ENCODE assay signal across 8 cellular contexts in the genomic region with DNA sequence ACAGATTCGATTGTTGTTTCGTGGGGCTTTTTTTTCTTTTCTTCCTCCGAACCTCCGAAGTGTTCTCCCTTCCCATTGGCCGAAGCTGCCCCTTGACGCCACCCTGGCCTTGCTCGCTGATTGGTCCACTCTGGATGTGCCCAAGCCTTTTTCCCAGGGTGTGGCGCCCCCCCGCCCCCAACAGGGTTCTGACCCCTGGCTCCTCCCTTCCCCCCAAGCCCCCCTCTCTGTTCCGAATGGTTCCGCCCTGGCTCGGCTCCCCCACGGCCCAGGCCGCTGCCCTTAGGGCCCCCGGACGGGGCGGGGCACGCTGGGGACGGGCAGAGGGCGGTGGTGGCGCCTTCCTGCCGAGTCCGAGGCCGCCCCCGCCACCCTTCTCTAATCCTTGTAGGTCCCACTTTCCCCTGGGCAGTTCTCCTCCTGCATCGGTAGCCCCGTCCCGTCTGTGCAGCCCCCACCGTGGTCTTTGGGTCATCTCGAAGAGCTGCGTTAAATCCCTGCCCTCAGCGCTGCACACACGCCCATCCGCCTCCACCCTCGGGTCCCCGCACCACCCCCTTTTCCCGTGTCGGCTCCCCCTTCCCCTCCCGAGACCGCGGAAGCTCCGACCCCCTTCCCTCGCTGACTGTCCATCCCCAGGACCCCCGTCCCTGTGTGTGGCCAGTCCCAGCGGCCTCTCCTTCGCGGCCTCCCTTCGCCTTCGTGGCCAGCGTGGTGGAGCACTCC. TPM values are rescaled to one million over a fixed set of nuclear protein-coding genes. Genes with fewer than 3 reads are reported as not detected.
DNase-seq lines count a peak whose midpoint lies in the region; ATAC-seq and TF ChIP-seq lines count a peak whose summit lies in the region.

No MANE protein-coding gene starts in this region.

- 4% methylated on average over 50 of the region's 50 CpGs for WGBS in liver

- peaks cover 15% of the 10 kb centered on the region for H3K27me3 Mint-ChIP-seq in activated CD4-positive, alpha-beta T cell treated with anti-CD3 and anti-CD28 coated beads, Interleukin-2, amount 10 ng/mL, durations not matched to agents 24 days and 14 days

- no peak for TF ChIP-seq RAD21 in liver (IDR thresholded peaks at IDR 0.05)

- H3K36me3 ChIP-seq in ACC112 (ENCODE audit: insufficient read depth, low read length) (no peaks in the 10 kb centered on the region), liver (ENCODE audit: control insufficient read depth in 4 of 4, insufficient read depth in 3 of 4, low read depth in 1 of 4, low read length in 3 of 4) (peaks cover 0 to 11% (median 0%) of the 10 kb centered on the region in 4 donors)

- H3K4me3 ChIP-seq in ACC112 (ENCODE audit: low read depth, low read length): peak overlapping the region; percentile 83
- peak overlapping the region; percentile 29 to 71 (median 56) for H3K4me3 ChIP-seq in dorsolateral prefrontal cortex
- H3K4me3 ChIP-seq in liver (ENCODE audit: low read depth in 1 of 3, low read length in 3 of 3): peak overlapping the region in 2 of 3 donors; percentile 49 to 64

- H3K9me3 Mint-ChIP-seq in activated CD4-positive, alpha-beta T cell treated with anti-CD3 and anti-CD28 coated beads, Interleukin-2, amount 10 ng/mL, durations not matched to agents 24 days and 14 days: no peaks in the 10 kb centered on the region

- H3K9ac ChIP-seq in liver (ENCODE audit: low read depth in 1 of 2, low read length in 2 of 2): peak overlapping the region in 1 of 2 donors; percentile 13

- H3K36me3 Mint-ChIP-seq in activated CD4-positive, alpha-beta T cell treated with anti-CD3 and anti-CD28 coated beads, Interleukin-2, amount 10 ng/mL, durations not matched to agents 24 days and 14 days (ENCODE audit: low read depth): peaks cover 13% of the 10 kb centered on the region

- peak overlapping the region; percentile 79 for H3K4me3 Mint-ChIP-seq in activated CD4-positive, alpha-beta T cell treated with anti-CD3 and anti-CD28 coated beads, Interleukin-2, amount 10 ng/mL, durations not matched to agents 24 days and 14 days

- intact Hi-C loops in activated CD4-positive, alpha-beta T cell treated with anti-CD3 and anti-CD28 coated beads, Interleukin-2, amount 10 ng/mL, durations not matched to agents 24 days and 14 days (cut with micrococcal nuclease): loop anchor here (1.0 to 2.0 kb wide), 3 partner anchors 21 to 129 kb away; partner anchors contain the start of gene BCORL1
- intact Hi-C loops in dorsolateral prefrontal cortex (cut with DNase I): loop anchor here (1.0 to 2.0 kb wide), 2 partner anchors 51 kb away; partner anchors contain the start of gene BCORL1 (in 2 of the 2)

- no peaks in the 10 kb centered on the region for H3K4me1 ChIP-seq in ACC112 (ENCODE audit: control insufficient read depth, insufficient read depth, low read length, unreplicated experiment)
- H3K4me1 ChIP-seq in liver (ENCODE audit: control insufficient read depth in 4 of 4, insufficient read depth in 4 of 4, low read length in 3 of 4): peaks cover 0 to 5% (median 1%) of the 10 kb centered on the region in 4 donors

- H3K27ac ChIP-seq in ACC112 (ENCODE audit: low read depth, low read length) (peak overlapping the region; percentile 56), dorsolateral prefrontal cortex (peak overlapping the region in 58 of 59 donors; percentile 32 to 92 (median 86)), liver (ENCODE audit: low read depth in 1 of 2, low read length in 2 of 2) (peak overlapping the region; percentile 66 to 82)

- no peaks in the 10 kb centered on the region; the same call in 1 of the 2 replicates for H3K27me3 ChIP-seq in ACC112 (ENCODE audit: insufficient read depth, low read length)
- peaks cover 0 to 39% (median 0%) of the 10 kb centered on the region in 45 donors for H3K27me3 ChIP-seq in dorsolateral prefrontal cortex
- no peaks in the 10 kb centered on the region for H3K27me3 ChIP-seq in liver (ENCODE audit: control insufficient read depth in 4 of 4, insufficient read depth in 4 of 4, low read length in 3 of 4)

- H2AFZ ChIP-seq in ACC112 (ENCODE audit: low read length, unreplicated experiment): peak overlapping the region; percentile 29

- no peaks in the 10 kb centered on the region for H3K9me3 ChIP-seq in liver (ENCODE audit: control insufficient read depth in 4 of 4, low read length in 3 of 4)

- ATAC-seq in GM18508 (IDR thresholded peaks at IDR 0.05; ENCODE audit: insufficient read depth, unreplicated experiment): peak; percentile 63
- ATAC-seq in HG03025 (IDR thresholded peaks at IDR 0.05; ENCODE audit: low FRiP score, unreplicated experiment): peak; percentile 58

- TF ChIP-seq CTCF in dorsolateral prefrontal cortex (IDR thresholded peaks at IDR 0.05 in 54 of 56, conservative IDR thresholded peaks at IDR 0.05 in 2 of 56; ENCODE audit: low read depth in 1 of 56, partially characterized antibody in 56 of 56): no peak
- TF ChIP-seq CTCF in liver (IDR thresholded peaks at IDR 0.05; ENCODE audit: low read depth, low read length, missing input control): no peak

- H3K4me1 Mint-ChIP-seq in activated CD4-positive, alpha-beta T cell treated with anti-CD3 and anti-CD28 coated beads, Interleukin-2, amount 10 ng/mL, durations not matched to agents 24 days and 14 days: peaks cover 4% of the 10 kb centered on the region

- peak overlapping the region; percentile 71 for H3K27ac Mint-ChIP-seq in activated CD4-positive, alpha-beta T cell treated with anti-CD3 and anti-CD28 coated beads, Interleukin-2, amount 10 ng/mL, durations not matched to agents 24 days and 14 days

- no peaks in the 10 kb centered on the region for H3K79me2 ChIP-seq in ACC112 (ENCODE audit: control insufficient read depth, insufficient read depth, low read length, unreplicated experiment)

- DNase-seq in NCI-H2171 (lab: John Stamatoyannopoulos, UW) (peak; percentile 70), dorsolateral prefrontal cortex (peak; percentile 85 to 92 (median 89))
- DNase-seq in activated CD4-positive, alpha-beta T cell treated with anti-CD3 and anti-CD28 coated beads, Interleukin-2, amount 10 ng/mL, durations not matched to agents 24 days and 14 days: peak; percentile 90
- DNase-seq in stimulated activated CD4-positive, alpha-beta T cell treated with anti-CD3 and anti-CD28 coated beads, Interleukin-2, amount 100 ng/mL, for 48 hours: peak; percentile 34 to 47

TF ChIP-seq in liver, 16 proteins besides CTCF, POLR2A, EP300 and RAD21:
- TF ChIP-seq EGR1 (IDR thresholded peaks at IDR 0.05; ENCODE audit: low read depth in 2 of 2) (no peak), HNF4G (IDR thresholded peaks at IDR 0.05) (no peak), TAF1 (conservative IDR thresholded peaks at IDR 0.05) (no peak), SP1 (IDR thresholded peaks at IDR 0.05) (no peak), JUND (IDR thresholded peaks at IDR 0.05) (no peak), RXRA (IDR thresholded peaks at IDR 0.05) (no peak)

RNA-seq across cellular contexts. Expression of gene UTP14A, which starts 25.6 kb away (rescaled TPM):
- total RNA-seq in activated CD4-positive, alpha-beta T cell treated with anti-CD3 and anti-CD28 coated beads, Interleukin-2, amount 10 ng/mL, durations not matched to agents 24 days and 14 days: 57.9 and 58.1 TPM in 2 replicates
- total RNA-seq in dorsolateral prefrontal cortex: 10 to 100 TPM in 102 of 120 experiments, 1 to 10 TPM in 18; 4.0 to 17.6 (median 11.9) TPM
- 1 to 10 TPM; 5.5 to 6.6 TPM for total RNA-seq in liver
- 1 to 10 TPM; 3.0 to 4.8 TPM for polyA plus RNA-seq in liver

RNA-seq across cellular contexts. Expression of gene BCORL1, which starts 50.9 kb away (rescaled TPM):
- 8.0 and 9.2 TPM in 2 replicates for total RNA-seq in activated CD4-positive, alpha-beta T cell treated with anti-CD3 and anti-CD28 coated beads, Interleukin-2, amount 10 ng/mL, durations not matched to agents 24 days and 14 days
- 10 to 100 TPM in 118 of 120 experiments, 1 to 10 TPM in 2; 8.6 to 20.7 (median 13.9) TPM for total RNA-seq in dorsolateral prefrontal cortex
- 1 to 10 TPM; 1.7 to 5.3 TPM for total RNA-seq in liver
- 1 to 10 TPM; 2.0 to 2.2 TPM for polyA plus RNA-seq in liver

Comparison
In these comparisons a context has a peak if more than half of its experiments do, and no peak if none do; other contexts are left out.
1. Peak in every context shown above with its lines: DNase-seq, ATAC-seq, H3K4me3 ChIP-seq and H3K27ac ChIP-seq.